25 cellular contexts compared by ENCODE assay signal in the genomic region with DNA sequence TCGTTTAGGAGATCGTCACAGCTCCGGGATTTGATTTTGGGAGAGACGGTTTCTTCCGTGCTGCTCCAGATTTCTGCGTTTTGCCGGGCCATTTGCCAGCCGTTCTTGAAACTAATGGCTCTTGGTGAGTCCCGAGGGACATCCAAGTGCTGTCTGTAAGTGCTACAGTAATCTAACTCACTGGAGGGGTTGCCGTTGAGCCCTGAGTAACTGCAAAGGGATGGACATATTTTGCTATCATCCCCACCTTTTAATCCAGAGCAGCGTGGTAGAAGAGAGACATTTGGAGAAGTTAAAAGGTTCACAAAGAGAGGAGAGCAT.
"Had no signal": no experiment of that assay in that cellular context is flagged by ENCODE, and none has a peak within 500 bp of the region (broad histone marks: within the 10 kb centered on the region; RNA-seq: fewer than 3 reads in every experiment).

No MANE protein-coding gene starts in this region.

- H3K4me3 ChIP-seq: gastroesophageal sphincter, lung, mucosa of descending colon, skin epidermis, thoracic aorta, uterus had no signal

- FAIRE-seq: astrocyte, endothelial cell of umbilical vein had no signal

- H3K9me3 ChIP-seq: gastroesophageal sphincter, mucosa of descending colon, thoracic aorta, uterus had no signal

- H3K27ac ChIP-seq: brain microvascular endothelial cell, gastroesophageal sphincter, skin epidermis, thoracic aorta, uterus had no signal

- H3K27me3 ChIP-seq: brain microvascular endothelial cell, gastroesophageal sphincter, uterus had no signal

- ATAC-seq: activated CD8-positive, alpha-beta T cell treated with anti-CD3 and anti-CD28 coated beads for 36 hours; activated T-cell treated with anti-CD3 and anti-CD28 coated beads, Interleukin-2, amount 50 U/mL, for 4 hours; activated T-helper 17 cell treated with anti-CD3 and anti-CD28 coated beads, Interleukin-2, amount 50 U/mL, for 72 hours; gastroesophageal sphincter; mucosa of descending colon; natural killer cell treated with Interleukin-12 subunit alpha and Interleukin-12 subunit beta and Interleukin-15 and Interleukin-18, amount 100 ng/mL, for 72 hours; sciatic nerve; stimulated activated naive CD8-positive, alpha-beta T cell treated with anti-CD3 and anti-CD28 coated beads, Interleukin-15, Interleukin-2, amounts not matched to agents 100 U/mL and 50 U/mL, for 24 hours had no signal

- H3K36me3 ChIP-seq: uterus had no signal

- DNase-seq: activated B cell treated with CpG ODN at 0.5 μM for 24 hours; activated CD4-positive, alpha-beta T cell treated with anti-CD3 and anti-CD28 coated beads, Interleukin-2, amount 50 U/mL, for 1 hour; activated CD8-positive, alpha-beta T cell treated with anti-CD3 and anti-CD28 coated beads for 36 hours; activated gamma-delta T cell treated with Interleukin-2 at 50 U/mL for 16 hours; activated naive CD4-positive, alpha-beta T cell treated with anti-CD3 and anti-CD28 coated beads, Interleukin-2, amount 50 U/mL, for 16 hours; activated T-cell treated with anti-CD3 and anti-CD28 coated beads, Interleukin-2, amount 50 U/mL, for 4 hours; amniotic stem cell; brain microvascular endothelial cell; central memory CD4-positive, alpha-beta T cell; head of caudate nucleus; kidney glomerular epithelial cell; mucosa of descending colon; stimulated activated CD4-positive, alpha-beta T cell treated with anti-CD3 and anti-CD28 coated beads, Interleukin-12 subunit alpha, Interleukin-12 subunit beta, amount 100 ng/mL, for 4 hours; stimulated activated CD4-positive, alpha-beta T cell treated with anti-CD3 and anti-CD28 coated beads, Interleukin-4, amount 100 ng/mL, for 1 hour; stimulated activated naive CD8-positive, alpha-beta T cell treated with anti-CD3 and anti-CD28 coated beads, Interleukin-15, Interleukin-2, amounts not matched to agents 100 U/mL and 50 U/mL, for 24 hours; uterus had no signal

- H3K4me1 ChIP-seq: gastroesophageal sphincter, uterus had no signal
